ENCODE assay signal across 10 cellular contexts in genomic region chr7:44615149-44615611, GRCh38. TPM values are rescaled to one million over a fixed set of nuclear protein-coding genes. Genes with fewer than 3 reads are reported as not detected.
DNase-seq lines count a peak whose midpoint lies in the region; ATAC-seq and TF ChIP-seq lines count a peak whose summit lies in the region.
"Had no signal": no experiment of that assay in that cellular context is flagged by ENCODE, and none has a peak within 500 bp of the region (broad histone marks: within the 10 kb centered on the region; RNA-seq: fewer than 3 reads in every experiment).

No MANE protein-coding gene starts in this region.

- no peak overlapping the region for H2AFZ ChIP-seq in PC-9

- H3K4me1 Mint-ChIP-seq in Caco-2 (ENCODE audit: low read depth, unreplicated experiment) = peaks cover 39% of the 10 kb centered on the region

- H3K9ac ChIP-seq in mucosa of rectum (ENCODE audit: low read depth in 1 of 2, low read length in 2 of 2) = peak overlapping the region in 1 of 2 donors; percentile 24

- peak overlapping the region; percentile 93 for H3K27ac Mint-ChIP-seq in Caco-2 (ENCODE audit: unreplicated experiment)

- H3K27me3 ChIP-seq in Caco-2 (replicated peaks; ENCODE audit: control insufficient read depth, insufficient read depth, low read length) = no peaks in the 10 kb centered on the region
- no peaks in the 10 kb centered on the region for H3K27me3 ChIP-seq in PC-9 (ENCODE audit: insufficient read depth, low read depth)
- H3K27me3 ChIP-seq in mucosa of rectum (ENCODE audit: control insufficient read depth in 2 of 2, insufficient read depth in 2 of 2, low read length in 2 of 2) = no peaks in the 10 kb centered on the region

- H3K9me3 Mint-ChIP-seq in Caco-2 (ENCODE audit: unreplicated experiment) = no peaks in the 10 kb centered on the region

- no TSS peak for BruUV-seq in Caco-2 (replicated peaks; lab: Mats Ljungman, UMichigan)
- BruUV-seq in PC-9 (replicated peaks; lab: Mats Ljungman, UMichigan) = no TSS peak

- H3K4me2 ChIP-seq in PC-9 = 0 out of 2 replicates have a peak overlapping the region, but pooled peaks have one; percentile 14

- no peaks in the 10 kb centered on the region for H3K27me3 Mint-ChIP-seq in Caco-2 (ENCODE audit: insufficient read depth, unreplicated experiment)

- H3K36me3 Mint-ChIP-seq in Caco-2 (ENCODE audit: insufficient read depth, unreplicated experiment) = peaks cover 24% of the 10 kb centered on the region

- no peaks in the 10 kb centered on the region for H3K9me2 ChIP-seq in PC-9 (ENCODE audit: insufficient read depth)

- intact Hi-C loops in Caco-2 (cut with micrococcal nuclease; ENCODE audit: unreplicated experiment) = no loop called here
- intact Hi-C loops in PC-9 (cut with micrococcal nuclease; ENCODE audit: unreplicated experiment) = no loop called here

- H3K79me2 ChIP-seq in PC-9 (ENCODE audit: low read depth) = peaks cover 94% of the 10 kb centered on the region

- ATAC-seq in HG02973 (IDR thresholded peaks at IDR 0.05; ENCODE audit: unreplicated experiment) (no peak), omental fat pad (ENCODE audit: low FRiP score) (no peak)

- CTCF ChIA-PET in Caco-2 (lab: Charles Lee) = no interaction called here
- CTCF ChIA-PET in PC-9 (lab: Charles Lee) = interaction anchor here (0.7 kb wide), 1 partner anchor 8 kb away, joined by 4 read pairs; no protein-coding TSS in a partner anchor

- H3K9me3 ChIP-seq in Caco-2 (no peaks in the 10 kb centered on the region), PC-9 (ENCODE audit: insufficient read depth, low read depth) (no peaks in the 10 kb centered on the region), mucosa of rectum (ENCODE audit: control insufficient read depth in 2 of 2, low read length in 2 of 2) (no peaks in the 10 kb centered on the region)

- H3K27ac ChIP-seq in PC-9 = peak overlapping the region; percentile 21
- peak overlapping the region; percentile 49 to 78 for H3K27ac ChIP-seq in mucosa of rectum (ENCODE audit: low read depth in 2 of 2, low read length in 2 of 2)

- peak overlapping the region; percentile 39 for H3K4me3 Mint-ChIP-seq in Caco-2 (ENCODE audit: unreplicated experiment)

- H3K4me3 ChIP-seq in Caco-2 (ENCODE audit: low read depth, low read length) (no peak overlapping the region), PC-9 (no peak overlapping the region), mucosa of rectum (ENCODE audit: low read length in 2 of 2) (no peak overlapping the region)

- H3K4me1 ChIP-seq in Caco-2 (peaks cover 54% of the 10 kb centered on the region), PC-9 (replicated peaks; ENCODE audit: insufficient read depth) (peaks cover 58% of the 10 kb centered on the region), mucosa of rectum (ENCODE audit: control insufficient read depth in 2 of 2, insufficient read depth in 2 of 2, low read length in 2 of 2) (peaks cover 3 to 29% of the 10 kb centered on the region in 2 donors)

- H3K36me3 ChIP-seq in Caco-2 (ENCODE audit: control insufficient read depth, insufficient read depth, low read length) (no peaks in the 10 kb centered on the region), PC-9 (ENCODE audit: low read depth) (peaks cover 13% of the 10 kb centered on the region; the same call in 1 of the 2 replicates), mucosa of rectum (ENCODE audit: control insufficient read depth in 2 of 2, insufficient read depth in 2 of 2, low read length in 2 of 2) (peaks cover 0 to 4% of the 10 kb centered on the region in 2 donors)

- DNase-seq in Caco-2 (peak; percentile 44 to 85), PC-9 (peak in 1 of 2 experiments; percentile 43), omental fat pad (ENCODE audit: low spot score) (no peak), mucosa of gallbladder (ENCODE audit: low spot score) (no peak)
- peak; percentile 28 for DNase-seq in effector CD4-positive, alpha-beta T cell
- no peak for DNase-seq in activated CD4-positive, CD25-positive, alpha-beta regulatory T cell (lab: John Stamatoyannopoulos, UW)
- DNase-seq: SHP77 treated with DMSO at 0.1 percent for 48 hours; stimulated activated CD4-positive, alpha-beta T cell treated with anti-CD3 and anti-CD28 coated beads, Interleukin-2, amount 100 ng/mL, for 48 hours had no signal

- TF ChIP-seq CTCF in Caco-2 (IDR thresholded peaks at IDR 0.05; ENCODE audit: insufficient read depth in 1 of 2, low read depth in 1 of 2, low read length in 1 of 2, severe bottlenecking in 1 of 2, unreplicated experiment in 1 of 2) (no peak), PC-9 (conservative IDR thresholded peaks at IDR 0.05) (no peak), omental fat pad (IDR thresholded peaks at IDR 0.05) (no peak)

- no peaks in the 10 kb centered on the region for H4K20me1 ChIP-seq in PC-9 (ENCODE audit: insufficient read depth)

- POLR2A ChIA-PET in Caco-2 (lab: Charles Lee) = no interaction called here
- POLR2A ChIA-PET in PC-9 (lab: Charles Lee; ENCODE audit: unreplicated experiment) = no interaction called here

- peaks cover 43% of the 10 kb centered on the region for H3F3A ChIP-seq in PC-9 (ENCODE audit: insufficient read depth, low read depth)

RNA-seq across cellular contexts. Expression of gene OGDH, which starts 8.8 kb away (rescaled TPM):
- total RNA-seq in Caco-2 (2022) = 62.1 and 64.5 TPM in 2 replicates
- 93.6 and 135 TPM in 2 replicates for total RNA-seq in PC-9 (2021)
- 10 to 100 TPM; 75.4 to 91.0 (median 82.0) TPM for total RNA-seq in omental fat pad
- 114 TPM for total RNA-seq in mucosa of gallbladder

RNA-seq across cellular contexts. Expression of gene TMED4, which starts 33.1 kb away (rescaled TPM):
- total RNA-seq in Caco-2 (2022) (93.4 and 96.6 TPM in 2 replicates), PC-9 (2021) (134 and 161 TPM in 2 replicates), omental fat pad (100 to 1,000 TPM; 105 to 140 (median 124) TPM), mucosa of gallbladder (136 TPM)

RNA-seq across cellular contexts. Expression of gene DDX56, which starts 41.5 kb away (rescaled TPM):
- 135 and 154 TPM in 2 replicates for total RNA-seq in Caco-2 (2022)
- 113 and 125 TPM in 2 replicates for total RNA-seq in PC-9 (2021)
- total RNA-seq in omental fat pad = 100 to 1,000 TPM in 1 of 4 donors, 10 to 100 TPM in 3; 43.0 to 104 (median 50.3) TPM
- total RNA-seq in mucosa of gallbladder = 53.3 TPM

Comparison
In these comparisons a context has a peak if more than half of its experiments do, and no peak if none do; other contexts are left out.
1. DNase-seq: peak in Caco-2 (2 of 2) and effector CD4-positive, alpha-beta T cell (single experiment); none in activated CD4-positive, CD25-positive, alpha-beta regulatory T cell (0 of 4), omental fat pad (single experiment) and mucosa of gallbladder (single experiment).